9 cellular contexts compared by ENCODE assay signal in the genomic region with DNA sequence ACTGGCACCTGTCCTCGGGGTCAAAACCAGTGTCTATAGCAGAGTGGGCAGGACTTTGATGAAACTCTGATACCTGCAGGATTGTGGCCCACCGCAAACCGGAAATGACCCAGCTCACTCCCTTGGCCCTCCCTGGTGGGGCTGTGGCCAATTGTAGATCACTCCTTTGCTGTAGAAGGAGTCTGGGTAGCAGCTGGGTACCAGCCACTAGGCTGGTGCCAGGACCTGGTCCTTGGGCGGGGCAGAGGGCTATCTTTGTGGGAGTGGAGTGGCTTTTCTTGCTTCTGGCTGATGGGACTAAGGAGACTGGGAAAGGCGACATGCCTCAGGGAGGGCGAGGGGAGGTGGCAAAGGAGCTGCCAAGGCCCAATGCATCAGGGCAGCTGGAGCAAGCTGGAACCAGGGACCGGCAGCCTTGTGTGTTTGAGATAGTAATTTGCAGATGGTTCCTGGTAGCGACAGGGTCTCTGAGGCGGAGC. TPM values are rescaled to one million over a fixed set of nuclear protein-coding genes. Genes with fewer than 3 reads are reported as not detected.
DNase-seq lines count a peak whose midpoint lies in the region; FAIRE-seq lines count a peak whose summit lies in the region.
"Had no signal": no experiment of that assay in that cellular context is flagged by ENCODE, and none has a peak within 500 bp of the region (broad histone marks: within the 10 kb centered on the region; RNA-seq: fewer than 3 reads in every experiment).

No MANE protein-coding gene starts in this region.

- H3K4me1 ChIP-seq in NT2/D1 (ENCODE audit: insufficient read depth, insufficient read length) (peaks cover 9% of the 10 kb centered on the region), skeletal muscle satellite cell (ENCODE audit: control insufficient read depth, insufficient read depth, low read length) (no peaks in the 10 kb centered on the region), small intestine (ENCODE audit: control insufficient read depth in 2 of 2, insufficient read depth in 1 of 2, low read depth in 1 of 2, low read length in 1 of 2) (no peaks in the 10 kb centered on the region)
- H3K4me1 ChIP-seq in effector memory CD4-positive, alpha-beta T cell (ENCODE audit: control insufficient read depth, insufficient read depth, low read length, poor library complexity, severe bottlenecking), result peaks cover 15% of the 10 kb centered on the region

- H3K9me3 ChIP-seq in NT2/D1 (ENCODE audit: insufficient read depth, low read length) (no peaks in the 10 kb centered on the region), skeletal muscle satellite cell (replicated peaks; ENCODE audit: low read length) (no peaks in the 10 kb centered on the region), small intestine (ENCODE audit: control insufficient read depth, low read depth) (no peaks in the 10 kb centered on the region)
- H3K9me3 ChIP-seq in effector memory CD4-positive, alpha-beta T cell (ENCODE audit: control insufficient read depth, low read length), result no peaks in the 10 kb centered on the region

- no peaks in the 10 kb centered on the region for H3K36me3 ChIP-seq in NT2/D1 (ENCODE audit: insufficient read depth, insufficient read length, low read length)
- H3K36me3 ChIP-seq in effector memory CD4-positive, alpha-beta T cell (ENCODE audit: control insufficient read depth, insufficient read depth, low read length), result no peaks in the 10 kb centered on the region
- no peaks in the 10 kb centered on the region for H3K36me3 ChIP-seq in skeletal muscle satellite cell (ENCODE audit: insufficient read depth, low read length)
- no peaks in the 10 kb centered on the region for H3K36me3 ChIP-seq in small intestine (ENCODE audit: control insufficient read depth in 2 of 2, insufficient read depth in 2 of 2, low read length in 2 of 2)

- H3K4me3 ChIP-seq in NT2/D1 (ENCODE audit: insufficient read length, low read depth) (peak overlapping the region; percentile 1), skeletal muscle satellite cell (ENCODE audit: low read length) (no peak overlapping the region), small intestine (ENCODE audit: low read depth in 1 of 2, low read length in 2 of 2) (no peak overlapping the region)
- H3K4me3 ChIP-seq in effector memory CD4-positive, alpha-beta T cell (ENCODE audit: insufficient read depth, low read depth, low read length, poor library complexity, severe bottlenecking), result peak overlapping the region; percentile 78

- FAIRE-seq in small intestine (lab: Jason Lieb, UNC), result no peak
- no peak for FAIRE-seq in frontal cortex (lab: Jason Lieb, UNC)

- H3K9ac ChIP-seq in NT2/D1 (ENCODE audit: insufficient read length, low read depth), result no peak overlapping the region
- H3K9ac ChIP-seq in skeletal muscle satellite cell (ENCODE audit: low read depth, low read length), result no peak overlapping the region

- no peak overlapping the region for H3K27ac ChIP-seq in effector memory CD4-positive, alpha-beta T cell (ENCODE audit: insufficient read depth, low read length, poor library complexity, severe bottlenecking)
- H3K27ac ChIP-seq in small intestine (ENCODE audit: low read depth in 1 of 2, low read length in 1 of 2), result no peak overlapping the region

- 8 to 23% (median 15%) methylated on average over 9 of the region's 9 CpGs for WGBS in small intestine, 3 donors

- DNase-seq in NK-92 treated with Interleukin-12 subunit alpha and Interleukin-12 subunit beta, amount 100 ng/mL, for 24 hours (lab: John Stamatoyannopoulos, UW), result peak; percentile 38
- DNase-seq in NK-92 (lab: John Stamatoyannopoulos, UW; ENCODE audit: unreplicated experiment), result no peak
- no peak for DNase-seq in NT2/D1 (ENCODE audit: low read depth, low spot score)
- no peak for DNase-seq in effector memory CD4-positive, alpha-beta T cell
- no peak for DNase-seq in small intestine
- no peak for DNase-seq in NCI-H510A (lab: John Stamatoyannopoulos, UW)
- no peak for DNase-seq in frontal cortex (ENCODE audit: low spot score in 2 of 2)

- peak overlapping the region; percentile 38 for H3K4me2 ChIP-seq in skeletal muscle satellite cell (ENCODE audit: low read length)

- H3K27me3 ChIP-seq in NT2/D1 (ENCODE audit: insufficient read depth, insufficient read length) (no peaks in the 10 kb centered on the region), skeletal muscle satellite cell (ENCODE audit: control insufficient read depth, insufficient read depth, low read length) (peaks cover 31% of the 10 kb centered on the region), small intestine (ENCODE audit: control insufficient read depth in 2 of 2, insufficient read depth in 2 of 2, low read length in 2 of 2) (peaks cover 0 to 5% of the 10 kb centered on the region in 2 donors)
- peaks cover 18% of the 10 kb centered on the region for H3K27me3 ChIP-seq in effector memory CD4-positive, alpha-beta T cell (replicated peaks; ENCODE audit: control insufficient read depth, insufficient read depth, low read length, poor library complexity, severe bottlenecking)

RNA-seq across cellular contexts. Expression of gene TMEM63C, which starts 0.4 kb away (rescaled TPM):
- total RNA-seq in skeletal muscle satellite cell (2012; rRNA removed), result not detected in 2 replicates
- polyA plus RNA-seq in small intestine, result 1 to 10 TPM in 1 of 3 donors, under 1 TPM in 1, not detected in 1; 0.27 to 2.0 TPM
- total RNA-seq in frontal cortex, result 8.6 TPM

RNA-seq across cellular contexts. Expression of gene ZDHHC22, which starts 39.6 kb away (rescaled TPM):
- total RNA-seq in skeletal muscle satellite cell (2012; rRNA removed), result not detected in 2 replicates
- polyA plus RNA-seq in small intestine, result under 1 TPM in 1 of 3 donors, not detected in 2; 0.33 TPM
- 5.7 TPM for total RNA-seq in frontal cortex
- total RNA-seq: A172 had no signal

Comparison
In these comparisons a context has a peak if more than half of its experiments do, and no peak if none do; other contexts are left out.
1. H3K4me3 ChIP-seq: peak in NT2/D1 (single experiment) and effector memory CD4-positive, alpha-beta T cell (single experiment); none in skeletal muscle satellite cell (single experiment) and small intestine (0 of 2).